25 cellular contexts compared by ENCODE assay signal in the genomic region with DNA sequence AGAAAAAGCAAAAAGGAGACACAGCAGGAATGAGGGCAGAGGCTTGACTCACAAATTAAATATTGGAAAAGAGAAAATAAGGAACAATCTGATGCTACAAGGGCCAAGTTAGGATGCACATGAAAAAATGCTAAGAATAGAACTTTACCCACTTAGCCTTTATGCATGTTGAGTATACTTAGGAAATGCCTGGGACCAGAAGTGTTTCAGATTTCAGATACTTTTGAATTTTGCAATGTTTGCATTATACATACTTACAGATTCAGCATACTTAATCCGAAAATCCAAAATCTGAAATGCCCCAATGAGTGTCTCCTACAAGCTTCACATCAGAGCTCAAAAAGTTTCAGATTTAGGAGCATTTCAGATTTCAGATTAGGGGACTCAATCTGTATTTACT.
"Had no signal": no experiment of that assay in that cellular context is flagged by ENCODE, and none has a peak within 500 bp of the region (broad histone marks: within the 10 kb centered on the region; RNA-seq: fewer than 3 reads in every experiment).

No MANE protein-coding gene starts in this region.

- ATAC-seq: activated CD4-positive, alpha-beta T cell treated with anti-CD3 and anti-CD28 coated beads for 36 hours; activated CD8-positive, alpha-beta memory T cell treated with anti-CD3 and anti-CD28 coated beads, Interleukin-2, amount 10 ng/mL, durations not matched to agents 7 days and 5 days; activated CD8-positive, alpha-beta T cell treated with anti-CD3 and anti-CD28 coated beads, Interleukin-2, amount 10 ng/mL, durations not matched to agents 7 days and 5 days; esophagus mucosa; gastroesophageal sphincter; heart right ventricle had no signal

- H3K9me3 ChIP-seq: gastroesophageal sphincter, heart right ventricle had no signal

- H3K27ac ChIP-seq: brain microvascular endothelial cell, coronary artery, dorsolateral prefrontal cortex, gastroesophageal sphincter, heart right ventricle had no signal

- H3K36me3 ChIP-seq: brain microvascular endothelial cell had no signal

- H3K27me3 ChIP-seq: brain microvascular endothelial cell, dorsolateral prefrontal cortex, gastroesophageal sphincter, heart right ventricle had no signal

- H3K4me3 ChIP-seq: coronary artery, dorsolateral prefrontal cortex, gastroesophageal sphincter, heart right ventricle had no signal

- H3K4me1 ChIP-seq: gastroesophageal sphincter, heart right ventricle had no signal

- DNase-seq: activated CD4-positive, alpha-beta memory T cell treated with anti-CD3 and anti-CD28 coated beads for 36 hours; activated CD4-positive, alpha-beta T cell treated with anti-CD3 and anti-CD28 coated beads for 36 hours; activated CD4-positive, alpha-beta T cell treated with anti-CD3 and anti-CD28 coated beads, Interleukin-2, amount 10 ng/mL, durations not matched to agents 24 days and 14 days; activated CD4-positive, CD25-positive, alpha-beta regulatory T cell; activated CD4-positive, CD25-positive, alpha-beta regulatory T cell treated with anti-CD3 and anti-CD28 coated beads, Interleukin-2, amount 50 U/mL, for 72 hours; activated CD8-positive, alpha-beta memory T cell treated with anti-CD3 and anti-CD28 coated beads, Interleukin-2, amount 10 ng/mL, durations not matched to agents 7 days and 5 days; activated CD8-positive, alpha-beta memory T cell treated with anti-CD3 and anti-CD28 coated beads, Interleukin-2, amount 50 U/mL, for 4 hours; activated CD8-positive, alpha-beta T cell treated with anti-CD3 and anti-CD28 coated beads, Interleukin-2, amount 10 ng/mL, durations not matched to agents 7 days and 5 days; activated effector memory CD4-positive, alpha-beta T cell treated with anti-CD3 and anti-CD28 coated beads, Interleukin-2, amount 50 U/mL, for 16 hours; activated naive CD4-positive, alpha-beta T cell treated with anti-CD3 and anti-CD28 coated beads for 36 hours; activated naive CD8-positive, alpha-beta T cell treated with anti-CD3 and anti-CD28 coated beads, Interleukin-2, amount 10 ng/mL, durations not matched to agents 7 days and 5 days; activated T-cell treated with anti-CD3 and anti-CD28 coated beads, Interleukin-2, amount 50 U/mL, for 1 hour; activated T-cell treated with anti-CD3 and anti-CD28 coated beads, Interleukin-2, amount 50 U/mL, for 48 hours; amniotic stem cell; anterior cingulate cortex; dorsolateral prefrontal cortex; effector memory CD4-positive, alpha-beta T cell; endodermal cell; foreskin melanocyte; heart right ventricle; T-helper 2 cell had no signal
